15 cellular contexts compared by ENCODE assay signal in the genomic region with DNA sequence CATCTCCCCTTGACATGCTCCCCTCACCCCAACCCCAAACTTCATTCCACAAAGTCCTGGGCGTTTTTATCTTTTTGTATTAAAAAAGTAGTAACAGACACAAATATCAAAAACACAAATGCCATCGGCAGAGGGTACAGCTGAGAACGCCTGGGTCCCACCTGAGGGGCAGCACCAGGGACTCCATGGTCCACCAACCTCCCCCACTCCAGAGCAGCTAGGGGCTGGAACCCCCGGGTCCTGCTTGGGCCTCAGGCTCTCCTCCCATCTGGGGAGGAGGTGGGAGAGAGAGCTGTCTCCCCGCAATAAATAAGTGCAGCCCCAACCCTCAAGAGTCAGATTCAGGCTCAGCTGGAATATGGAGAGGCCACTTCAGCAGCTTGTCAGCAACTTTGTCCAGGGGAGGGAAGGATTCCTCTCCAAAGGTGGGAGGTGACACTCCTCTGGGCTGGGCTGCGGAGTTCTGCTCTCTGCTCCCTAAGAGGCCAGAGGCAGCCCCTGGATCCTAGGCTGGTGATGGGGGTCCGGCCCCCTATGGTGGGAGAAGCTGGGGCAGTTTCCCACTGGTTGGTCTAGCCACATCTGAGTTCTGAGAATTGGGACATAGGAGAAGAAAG. TPM values are rescaled to one million over a fixed set of nuclear protein-coding genes. Genes with fewer than 3 reads are reported as not detected.
DNase-seq lines count a peak whose midpoint lies in the region; ATAC-seq and TF ChIP-seq lines count a peak whose summit lies in the region.
"Had no signal": no experiment of that assay in that cellular context is flagged by ENCODE, and none has a peak within 500 bp of the region (broad histone marks: within the 10 kb centered on the region; RNA-seq: fewer than 3 reads in every experiment).

No MANE protein-coding gene starts in this region.

- H3K4me3 ChIP-seq in lower lobe of right lung, result no peak overlapping the region

- no peak for TF ChIP-seq CTCF in lower lobe of right lung (IDR thresholded peaks at IDR 0.05)

- H3K9me3 ChIP-seq in lower lobe of right lung, result no peaks in the 10 kb centered on the region

- H3K36me3 Mint-ChIP-seq in activated naive CD8-positive, alpha-beta T cell, result no peaks in the 10 kb centered on the region
- H3K36me3 Mint-ChIP-seq in activated naive CD8-positive, alpha-beta T cell treated with anti-CD3 and anti-CD28 coated beads, Interleukin-2, amount 50 U/mL, for 24 hours (ENCODE audit: low read depth), result peaks cover 21% of the 10 kb centered on the region
- H3K36me3 Mint-ChIP-seq in activated T-helper 2 cell treated with anti-CD3 and anti-CD28 coated beads, Interferon-gamma antibody, Interleukin-2, Interleukin-4, amounts not matched to agents 10 μg/mL and 5 μg/mL and 100 μg/mL, durations not matched to agents 14 hours and 24 hours and 36 hours (ENCODE audit: low read depth), result peaks cover 34% of the 10 kb centered on the region
- no peaks in the 10 kb centered on the region for H3K36me3 Mint-ChIP-seq in stimulated activated effector memory CD8-positive, alpha-beta T cell treated with anti-CD3 and anti-CD28 coated beads, Interleukin-12 subunit alpha, Interleukin-12 subunit beta, amount 100 ng/mL, for 72 hours

- no peak for DNase-seq in activated naive CD8-positive, alpha-beta T cell treated with anti-CD3 and anti-CD28 coated beads, Interleukin-2, amount 50 U/mL, for 24 hours
- no peak for DNase-seq in activated T-helper 2 cell treated with anti-CD3 and anti-CD28 coated beads, Interferon-gamma antibody, Interleukin-2, Interleukin-4, amounts not matched to agents 10 μg/mL and 5 μg/mL and 100 μg/mL, durations not matched to agents 14 hours and 24 hours and 36 hours (ENCODE audit: low spot score)
- peak; percentile 40 for DNase-seq in lower lobe of right lung
- no peak for DNase-seq in stimulated activated effector memory CD8-positive, alpha-beta T cell treated with anti-CD3 and anti-CD28 coated beads, Interleukin-12 subunit alpha, Interleukin-12 subunit beta, amount 100 ng/mL, for 72 hours (ENCODE audit: low spot score in 2 of 2)
- DNase-seq in effector CD8-positive, alpha-beta T cell (lab: John Stamatoyannopoulos, UW), result no peak
- no peak for DNase-seq in effector CD4-positive, alpha-beta T cell
- no peak for DNase-seq in SKM-1 treated with dmso at 0.1 percent for 144 hours (lab: John Stamatoyannopoulos, UW; ENCODE audit: unreplicated experiment)
- DNase-seq: ACHN; activated T-cell treated with anti-CD3 and anti-CD28 coated beads, Interleukin-2, amount 50 U/mL, for 72 hours; EL; midbrain; NCI-H1930; NCI-H510A treated with DMSO at 0.1 percent for 48 hours had no signal

- no peaks in the 10 kb centered on the region for H3K9me3 Mint-ChIP-seq in activated naive CD8-positive, alpha-beta T cell (ENCODE audit: low read depth)
- no peaks in the 10 kb centered on the region for H3K9me3 Mint-ChIP-seq in activated naive CD8-positive, alpha-beta T cell treated with anti-CD3 and anti-CD28 coated beads, Interleukin-2, amount 50 U/mL, for 24 hours
- no peaks in the 10 kb centered on the region for H3K9me3 Mint-ChIP-seq in activated T-helper 2 cell treated with anti-CD3 and anti-CD28 coated beads, Interferon-gamma antibody, Interleukin-2, Interleukin-4, amounts not matched to agents 10 μg/mL and 5 μg/mL and 100 μg/mL, durations not matched to agents 14 hours and 24 hours and 36 hours
- no peaks in the 10 kb centered on the region for H3K9me3 Mint-ChIP-seq in stimulated activated effector memory CD8-positive, alpha-beta T cell treated with anti-CD3 and anti-CD28 coated beads, Interleukin-12 subunit alpha, Interleukin-12 subunit beta, amount 100 ng/mL, for 72 hours
- H3K9me3 Mint-ChIP-seq: activated T-cell treated with anti-CD3 and anti-CD28 coated beads, Interleukin-2, amount 50 U/mL, for 72 hours; stimulated activated naive CD8-positive, alpha-beta T cell treated with anti-CD3 and anti-CD28 coated beads, Interleukin-15, Interleukin-2, amounts not matched to agents 100 ng/mL and 50 ng/mL, for 24 hours had no signal

- peaks cover 2% of the 10 kb centered on the region for H3K4me1 Mint-ChIP-seq in activated naive CD8-positive, alpha-beta T cell (ENCODE audit: low read depth)
- peaks cover 2% of the 10 kb centered on the region for H3K4me1 Mint-ChIP-seq in activated naive CD8-positive, alpha-beta T cell treated with anti-CD3 and anti-CD28 coated beads, Interleukin-2, amount 50 U/mL, for 24 hours
- peaks cover 2% of the 10 kb centered on the region for H3K4me1 Mint-ChIP-seq in activated T-helper 2 cell treated with anti-CD3 and anti-CD28 coated beads, Interferon-gamma antibody, Interleukin-2, Interleukin-4, amounts not matched to agents 10 μg/mL and 5 μg/mL and 100 μg/mL, durations not matched to agents 14 hours and 24 hours and 36 hours (ENCODE audit: low read depth)
- H3K4me1 Mint-ChIP-seq in stimulated activated effector memory CD8-positive, alpha-beta T cell treated with anti-CD3 and anti-CD28 coated beads, Interleukin-12 subunit alpha, Interleukin-12 subunit beta, amount 100 ng/mL, for 72 hours, result no peaks in the 10 kb centered on the region

- H3K27me3 ChIP-seq in lower lobe of right lung (ENCODE audit: low read depth), result no peaks in the 10 kb centered on the region

- no peak overlapping the region for H3K4me3 Mint-ChIP-seq in activated naive CD8-positive, alpha-beta T cell
- no peak overlapping the region for H3K4me3 Mint-ChIP-seq in activated naive CD8-positive, alpha-beta T cell treated with anti-CD3 and anti-CD28 coated beads, Interleukin-2, amount 50 U/mL, for 24 hours
- H3K4me3 Mint-ChIP-seq in activated T-helper 2 cell treated with anti-CD3 and anti-CD28 coated beads, Interferon-gamma antibody, Interleukin-2, Interleukin-4, amounts not matched to agents 10 μg/mL and 5 μg/mL and 100 μg/mL, durations not matched to agents 14 hours and 24 hours and 36 hours (ENCODE audit: low read depth), result no peak overlapping the region
- no peak overlapping the region for H3K4me3 Mint-ChIP-seq in stimulated activated effector memory CD8-positive, alpha-beta T cell treated with anti-CD3 and anti-CD28 coated beads, Interleukin-12 subunit alpha, Interleukin-12 subunit beta, amount 100 ng/mL, for 72 hours
- H3K4me3 Mint-ChIP-seq: activated T-cell treated with anti-CD3 and anti-CD28 coated beads, Interleukin-2, amount 50 U/mL, for 72 hours; stimulated activated naive CD8-positive, alpha-beta T cell treated with anti-CD3 and anti-CD28 coated beads, Interleukin-15, Interleukin-2, amounts not matched to agents 100 ng/mL and 50 ng/mL, for 24 hours had no signal

- H3K36me3 ChIP-seq in lower lobe of right lung, result peaks cover 64% of the 10 kb centered on the region

- H3K27ac Mint-ChIP-seq in activated naive CD8-positive, alpha-beta T cell, result peak overlapping the region; percentile 28
- no peak overlapping the region for H3K27ac Mint-ChIP-seq in activated naive CD8-positive, alpha-beta T cell treated with anti-CD3 and anti-CD28 coated beads, Interleukin-2, amount 50 U/mL, for 24 hours
- H3K27ac Mint-ChIP-seq in activated T-helper 2 cell treated with anti-CD3 and anti-CD28 coated beads, Interferon-gamma antibody, Interleukin-2, Interleukin-4, amounts not matched to agents 10 μg/mL and 5 μg/mL and 100 μg/mL, durations not matched to agents 14 hours and 24 hours and 36 hours, result peak overlapping the region; percentile 12
- H3K27ac Mint-ChIP-seq in stimulated activated effector memory CD8-positive, alpha-beta T cell treated with anti-CD3 and anti-CD28 coated beads, Interleukin-12 subunit alpha, Interleukin-12 subunit beta, amount 100 ng/mL, for 72 hours, result peak overlapping the region; percentile 73
- H3K27ac Mint-ChIP-seq: activated T-cell treated with anti-CD3 and anti-CD28 coated beads, Interleukin-2, amount 50 U/mL, for 72 hours; stimulated activated naive CD8-positive, alpha-beta T cell treated with anti-CD3 and anti-CD28 coated beads, Interleukin-15, Interleukin-2, amounts not matched to agents 100 ng/mL and 50 ng/mL, for 24 hours had no signal

- no peak for ATAC-seq in activated naive CD8-positive, alpha-beta T cell treated with anti-CD3 and anti-CD28 coated beads, Interleukin-2, amount 50 U/mL, for 24 hours
- ATAC-seq in lower lobe of right lung, result no peak
- ATAC-seq in stimulated activated effector memory CD8-positive, alpha-beta T cell treated with anti-CD3 and anti-CD28 coated beads, Interleukin-12 subunit alpha, Interleukin-12 subunit beta, amount 100 ng/mL, for 72 hours, result no peak
- ATAC-seq: activated T-cell treated with anti-CD3 and anti-CD28 coated beads, Interleukin-2, amount 50 U/mL, for 72 hours had no signal

- H3K4me1 ChIP-seq in lower lobe of right lung, result peaks cover 31% of the 10 kb centered on the region

- intact Hi-C loops in activated T-helper 2 cell treated with anti-CD3 and anti-CD28 coated beads, Interferon-gamma antibody, Interleukin-2, Interleukin-4, amounts not matched to agents 10 μg/mL and 5 μg/mL and 100 μg/mL, durations not matched to agents 14 hours and 24 hours and 36 hours (cut with micrococcal nuclease), result no loop called here
- intact Hi-C loops in lower lobe of right lung (cut with DNase I), result no loop called here

- H3K27me3 Mint-ChIP-seq in activated naive CD8-positive, alpha-beta T cell, result peaks cover 2% of the 10 kb centered on the region
- peaks cover 5% of the 10 kb centered on the region for H3K27me3 Mint-ChIP-seq in activated naive CD8-positive, alpha-beta T cell treated with anti-CD3 and anti-CD28 coated beads, Interleukin-2, amount 50 U/mL, for 24 hours
- H3K27me3 Mint-ChIP-seq in activated T-helper 2 cell treated with anti-CD3 and anti-CD28 coated beads, Interferon-gamma antibody, Interleukin-2, Interleukin-4, amounts not matched to agents 10 μg/mL and 5 μg/mL and 100 μg/mL, durations not matched to agents 14 hours and 24 hours and 36 hours (ENCODE audit: low read depth), result peaks cover 2% of the 10 kb centered on the region

- peak overlapping the region; percentile 24 for H3K27ac ChIP-seq in lower lobe of right lung

RNA-seq across cellular contexts. Expression of a gene that starts 11.7 kb away (rescaled TPM):
- 41.8 and 43.2 TPM in 2 replicates for total RNA-seq in activated T-helper 2 cell treated with anti-CD3 and anti-CD28 coated beads, Interferon-gamma antibody, Interleukin-2, Interleukin-4, amounts not matched to agents 10 μg/mL and 5 μg/mL and 100 μg/mL, durations not matched to agents 14 hours and 24 hours and 36 hours
- 252 TPM for total RNA-seq in lower lobe of right lung

RNA-seq across cellular contexts. Expression of a gene that starts 16.6 kb away (rescaled TPM):
- total RNA-seq in activated T-helper 2 cell treated with anti-CD3 and anti-CD28 coated beads, Interferon-gamma antibody, Interleukin-2, Interleukin-4, amounts not matched to agents 10 μg/mL and 5 μg/mL and 100 μg/mL, durations not matched to agents 14 hours and 24 hours and 36 hours, result 2.4 and 3.1 TPM in 2 replicates
- total RNA-seq in lower lobe of right lung, result 0.21 TPM

RNA-seq across cellular contexts. Expression of a gene that starts 22.2 kb away (rescaled TPM):
- not detected in 2 replicates for total RNA-seq in activated T-helper 2 cell treated with anti-CD3 and anti-CD28 coated beads, Interferon-gamma antibody, Interleukin-2, Interleukin-4, amounts not matched to agents 10 μg/mL and 5 μg/mL and 100 μg/mL, durations not matched to agents 14 hours and 24 hours and 36 hours
- total RNA-seq in lower lobe of right lung, result not detected
- total RNA-seq: activated T-cell treated with anti-CD3 and anti-CD28 coated beads, Interleukin-2, amount 50 U/mL, for 72 hours had no signal

RNA-seq across cellular contexts. Expression of a gene that starts 22.2 kb away (rescaled TPM):
- 44.6 and 44.7 TPM in 2 replicates for total RNA-seq in activated T-helper 2 cell treated with anti-CD3 and anti-CD28 coated beads, Interferon-gamma antibody, Interleukin-2, Interleukin-4, amounts not matched to agents 10 μg/mL and 5 μg/mL and 100 μg/mL, durations not matched to agents 14 hours and 24 hours and 36 hours
- 77.0 TPM for total RNA-seq in lower lobe of right lung

RNA-seq across cellular contexts. Expression of a gene that starts 35.7 kb away (rescaled TPM):
- 18.7 and 25.0 TPM in 2 replicates for total RNA-seq in activated T-helper 2 cell treated with anti-CD3 and anti-CD28 coated beads, Interferon-gamma antibody, Interleukin-2, Interleukin-4, amounts not matched to agents 10 μg/mL and 5 μg/mL and 100 μg/mL, durations not matched to agents 14 hours and 24 hours and 36 hours
- 12.9 TPM for total RNA-seq in lower lobe of right lung
